8 cellular contexts compared by ENCODE assay signal in genomic region chr13:52617070-52618060, GRCh38. TPM values are rescaled to one million over a fixed set of nuclear protein-coding genes. Genes with fewer than 3 reads are reported as not detected.
A peak's percentile ranks its signal among the peaks of the same experiment; 100 is the strongest.
DNase-seq lines count a peak whose midpoint lies in the region; ATAC-seq, FAIRE-seq and TF ChIP-seq lines count a peak whose summit lies in the region.

No MANE protein-coding gene starts in this region.

- H4K91ac ChIP-seq in H1 (replicated peaks; ENCODE audit: insufficient read length, low read length), result no peak overlapping the region

- no peak overlapping the region for H2AK5ac ChIP-seq in H1 (ENCODE audit: low read depth, low read length)

- intact Hi-C loops in Caco-2 (cut with micrococcal nuclease; ENCODE audit: unreplicated experiment), result loop anchor here (1.0 to 10.0 kb wide), 4 partner anchors 18 to 233 kb away; partner anchors contain the start of genes CKAP2, SUGT1 and VPS36

- no peaks in the 10 kb centered on the region for H3K27me3 ChIP-seq in Caco-2 (replicated peaks; ENCODE audit: control insufficient read depth, insufficient read depth, low read length)
- no peaks in the 10 kb centered on the region for H3K27me3 ChIP-seq in H1 (replicated peaks in 1 of 4; ENCODE audit: control insufficient read depth in 3 of 4, extremely low read depth in 1 of 4, insufficient read depth in 3 of 4, low read length in 3 of 4)

- H3K56ac ChIP-seq in H1 (replicated peaks; ENCODE audit: insufficient read length, low read depth, low read length), result no peak overlapping the region

- no peak overlapping the region for H2BK120ac ChIP-seq in H1 (replicated peaks; ENCODE audit: low read depth, low read length)

- no peak for TF ChIP-seq EP300 in H1 (IDR thresholded peaks at IDR 0.05; ENCODE audit: borderline replicate concordance in 1 of 2, low read depth in 2 of 2, low read length in 2 of 2)

- no peak overlapping the region for H3K4ac ChIP-seq in H1 (replicated peaks; ENCODE audit: insufficient read length, low read depth, low read length)

- 0 out of 2 replicates have a peak overlapping the region, but pooled peaks have one; percentile 38 for H3K18ac ChIP-seq in H1 (ENCODE audit: extremely low read depth, low read length)

- FAIRE-seq in H1 (lab: Jason Lieb, UNC), result no peak

- H3K14ac ChIP-seq in H1 (ENCODE audit: insufficient read length), result no peak overlapping the region

- peak overlapping the region; percentile 56 to 82 (median 64) for H3K9ac ChIP-seq in H1 (replicated peaks in 1 of 4; ENCODE audit: extremely low read depth in 1 of 4, low read depth in 3 of 4, low read length in 3 of 4)

- H2BK15ac ChIP-seq in H1 (ENCODE audit: low read length), result no peak overlapping the region

- H3K27ac ChIP-seq in H1 (ENCODE audit: low read depth, low read length) (no peak overlapping the region), mesodermal cell (ENCODE audit: low read depth, low read length, severe bottlenecking) (peak overlapping the region; percentile 24)

- H3K4me3 Mint-ChIP-seq in Caco-2 (ENCODE audit: unreplicated experiment), result peak overlapping the region; percentile 100

- no peaks in the 10 kb centered on the region; the same call in 1 of the 2 replicates for H3K23me2 ChIP-seq in H1 (ENCODE audit: low read depth, low read length)

- no peaks in the 10 kb centered on the region for H3K9me3 Mint-ChIP-seq in Caco-2 (ENCODE audit: unreplicated experiment)

- H2BK5ac ChIP-seq in H1 (ENCODE audit: low read depth, low read length), result no peak overlapping the region

- peak overlapping the region; percentile 75; the same call in 1 of the 2 replicates for H2BK12ac ChIP-seq in H1 (ENCODE audit: low read depth, low read length)

- no peak overlapping the region for H4K5ac ChIP-seq in H1 (ENCODE audit: insufficient read length, low read depth, low read length)

- peak overlapping the region; percentile 72 to 83 for H3K4me2 ChIP-seq in H1 (ENCODE audit: insufficient read depth in 1 of 2, low read depth in 2 of 2, low read length in 2 of 2)

- BruUV-seq in Caco-2 (replicated peaks; lab: Mats Ljungman, UMichigan), result TSS peak; percentile 70

- H3K4me3 ChIP-seq in Caco-2 (ENCODE audit: low read depth, low read length), result peak overlapping the region; percentile 68
- H3K4me3 ChIP-seq in H1 (ENCODE audit: extremely low read depth in 1 of 4, insufficient read depth in 2 of 4, low read depth in 3 of 4, low read length in 4 of 4), result peak overlapping the region; percentile 71 to 99 (median 93)
- peak overlapping the region; percentile 95 for H3K4me3 ChIP-seq in mesodermal cell (ENCODE audit: extremely low read depth, insufficient read depth, low read length, poor library complexity, severe bottlenecking)

- H2AFZ ChIP-seq in H1 (ENCODE audit: low read length), result peak overlapping the region; percentile 97

- ATAC-seq in GM21367 (IDR thresholded peaks at IDR 0.05; ENCODE audit: unreplicated experiment), result peak; percentile 94

- H3K23ac ChIP-seq in H1 (ENCODE audit: insufficient read length), result no peak overlapping the region

- peak overlapping the region; percentile 87 for H3K27ac Mint-ChIP-seq in Caco-2 (ENCODE audit: unreplicated experiment)

- H3K9me3 ChIP-seq in Caco-2, result no peaks in the 10 kb centered on the region
- H3K9me3 ChIP-seq in H1 (ENCODE audit: insufficient read depth in 2 of 2, low read depth in 1 of 2, low read length in 1 of 2), result no peaks in the 10 kb centered on the region
- H3K9me3 ChIP-seq in mesodermal cell (ENCODE audit: control insufficient read depth, low read length), result no peaks in the 10 kb centered on the region

- H3K27me3 Mint-ChIP-seq in Caco-2 (ENCODE audit: insufficient read depth, unreplicated experiment), result no peaks in the 10 kb centered on the region

- no peak overlapping the region for H2BK20ac ChIP-seq in H1 (ENCODE audit: low read length)

- H3K79me1 ChIP-seq in H1 (ENCODE audit: low read depth, low read length), result no peaks in the 10 kb centered on the region

- DNase-seq in Caco-2 (peak; percentile 89), HT-29 (ENCODE audit: low spot score) (peak; percentile 92), H1 (ENCODE audit: low read depth in 1 of 2, low spot score in 2 of 2) (peak; percentile 57 to 87)
- peak; percentile 78 for DNase-seq in NK-92 treated with Interleukin-12 subunit alpha and Interleukin-12 subunit beta, amount 100 ng/mL, for 24 hours (lab: John Stamatoyannopoulos, UW)
- DNase-seq in activated CD8-positive, alpha-beta memory T cell treated with anti-CD3 and anti-CD28 coated beads for 4 hours (ENCODE audit: low read depth in 2 of 2), result peak; percentile 63 to 68
- DNase-seq in stimulated activated CD8-positive, alpha-beta memory T cell treated with anti-CD3 and anti-CD28 coated beads, Interleukin-15, amount 100 ng/mL, for 1 hour (ENCODE audit: low read depth), result peak; percentile 73

- H3K79me2 ChIP-seq in H1 (ENCODE audit: control insufficient read depth in 1 of 2, insufficient read depth in 2 of 2, low read length in 2 of 2), result peaks cover 0 to 8% of the 10 kb centered on the region in 2 experiments; a peak in 1 of 4 replicates

- H3K4me1 Mint-ChIP-seq in Caco-2 (ENCODE audit: low read depth, unreplicated experiment), result no peaks in the 10 kb centered on the region

- no peaks in the 10 kb centered on the region for H4K20me1 ChIP-seq in H1 (replicated peaks in 1 of 2; ENCODE audit: control insufficient read depth in 1 of 2, insufficient read depth in 2 of 2, low read length in 2 of 2)

- TF ChIP-seq RAD21 in H1 (IDR thresholded peaks at IDR 0.05 in 1 of 2, conservative IDR thresholded peaks at IDR 0.05 in 1 of 2; ENCODE audit: low read depth in 2 of 2, low read length in 2 of 2), result 0 out of 4 replicates have a peak, but pooled peaks of 1 of the 2 experiments have one; percentile 16

- no peak for TF ChIP-seq CTCF in Caco-2 (IDR thresholded peaks at IDR 0.05; ENCODE audit: insufficient read depth in 1 of 2, low read depth in 1 of 2, low read length in 1 of 2, severe bottlenecking in 1 of 2, unreplicated experiment in 1 of 2)
- TF ChIP-seq CTCF in H1 (IDR thresholded peaks at IDR 0.05; ENCODE audit: control extremely low read depth in 1 of 3, insufficient read depth in 1 of 3, low read depth in 1 of 3, low read length in 3 of 3), result no peak

- CTCF ChIA-PET in Caco-2 (lab: Charles Lee) (interaction anchor here (0.9 to 1.6 kb wide), 3 partner anchors 18 to 192 kb away, joined by 4 to 12 read pairs (median 4); partner anchors contain the start of gene SUGT1), H1 (lab: Charles Lee; ENCODE audit: partially characterized antibody) (interaction anchor here (0.6 to 2.2 kb wide), 12 partner anchors 9 to 921 kb away, joined by 3 to 12 read pairs (median 4); partner anchors contain the start of gene SUGT1)

- peak in 1 of 2 experiments; percentile 83; a peak in 2 of 3 replicates for TF ChIP-seq POLR2A in H1 (IDR thresholded peaks at IDR 0.05; ENCODE audit: control extremely low read depth in 1 of 2, low read depth in 2 of 2, low read length in 2 of 2)

- peaks cover 15% of the 10 kb centered on the region for H3K36me3 Mint-ChIP-seq in Caco-2 (ENCODE audit: insufficient read depth, unreplicated experiment)

- no peaks in the 10 kb centered on the region for H3K4me1 ChIP-seq in Caco-2
- no peaks in the 10 kb centered on the region for H3K4me1 ChIP-seq in H1 (replicated peaks in 1 of 4; ENCODE audit: control insufficient read depth in 3 of 4, insufficient read depth in 4 of 4, low read length in 3 of 4)
- H3K4me1 ChIP-seq in mesodermal cell (ENCODE audit: control insufficient read depth, insufficient read depth, low read length, poor library complexity, severe bottlenecking), result no peaks in the 10 kb centered on the region

- WGBS in H1 (ENCODE audit: extremely low coverage in 1 of 2, insufficient coverage in 1 of 2, insufficient read length in 1 of 2, insufficient replicate concordance in 2 of 2, low coverage in 1 of 2, low lambda C conversion rate in 2 of 2, missing lambda C conversion rate in 1 of 2), 2 experiments, result 7% methylated on average over 47 of the region's 51 CpGs; no CpG with 5 or more reads in 1 of the 2 experiments
- 11 to 13% methylated on average over 31 to 37 of the region's 51 CpGs for WGBS in mesodermal cell (ENCODE audit: insufficient coverage in 2 of 2), 2 experiments

- H4K8ac ChIP-seq in H1 (ENCODE audit: extremely low read depth, insufficient read depth, low read length), result peak overlapping the region; percentile 75

- POLR2A ChIA-PET in Caco-2 (lab: Charles Lee) (interaction anchor here (0.5 to 2.2 kb wide), 6 partner anchors 18 to 161 kb away, joined by 3 to 37 read pairs (median 4); partner anchors contain the start of gene SUGT1), H1 (lab: Charles Lee; ENCODE audit: partially characterized antibody) (interaction anchor here (0.8 to 2.8 kb wide), 12 partner anchors 9 to 584 kb away, joined by 3 to 34 read pairs (median 4); partner anchors contain the start of genes PCDH8 and SUGT1)

- no peaks in the 10 kb centered on the region for H3K36me3 ChIP-seq in Caco-2 (ENCODE audit: control insufficient read depth, insufficient read depth, low read length)
- H3K36me3 ChIP-seq in H1 (ENCODE audit: control insufficient read depth in 2 of 4, insufficient read depth in 4 of 4, low read length in 3 of 4), result no peaks in the 10 kb centered on the region; a peak in 1 of 8 replicates
- no peaks in the 10 kb centered on the region for H3K36me3 ChIP-seq in mesodermal cell (ENCODE audit: control insufficient read depth, insufficient read depth, low read length)

RNA-seq across cellular contexts. Expression of gene HNRNPA1L2, which starts 24.9 kb away (rescaled TPM):
- 8.0 and 9.1 TPM in 2 replicates for total RNA-seq in Caco-2 (2022)
- 1.1 and 2.4 TPM in 2 replicates for total RNA-seq in HT-29 (2014; rRNA removed; shearing (Covaris generic))
- total RNA-seq in H1 (2021; fragmentation: NEBNext Ultra II Directional; extraction: Animal tissue kit (Norgen Biotek cat#: 25700)), result 7.3 and 8.9 TPM in 2 replicates
- 3.1 and 3.7 TPM in 2 replicates for polyA plus RNA-seq in H1 (2011; rRNA removed)
- 8.7 TPM for polyA plus RNA-seq in H1 (2011; cell fraction: cytosol; rRNA removed)
- 2.6 TPM for polyA plus RNA-seq in H1 (2011; cell fraction: nucleus; rRNA removed)
- polyA plus RNA-seq in H1 (2012, experiment 1 of 2), result 14.8 to 41.0 TPM (median 36.1 TPM) in 4 replicates
- 3.0 TPM for polyA plus RNA-seq in H1 (2012, experiment 2 of 2)
- polyA plus RNA-seq in H1 (2013, experiment 1 of 2), result 6.3 TPM
- 7.1 TPM for polyA plus RNA-seq in H1 (2013, experiment 2 of 2)
- 2.1 and 3.9 TPM in 2 replicates for polyA minus RNA-seq in H1 (2011; rRNA and poly(A)+ RNA removed)
- polyA minus RNA-seq in H1 (2011; cell fraction: cytosol; rRNA and poly(A)+ RNA removed), result 2.8 TPM
- polyA minus RNA-seq in H1 (2011; cell fraction: nucleus; rRNA and poly(A)+ RNA removed), result 3.4 TPM
- 7.5 TPM for polyA plus RNA-seq in mesodermal cell (2013, experiment 1 of 2)
- polyA plus RNA-seq in mesodermal cell (2013, experiment 2 of 2), result 8.4 TPM

RNA-seq across cellular contexts. Expression of gene SUGT1, which starts 35.3 kb away (rescaled TPM):
- total RNA-seq in Caco-2 (2022), result 73.6 and 84.3 TPM in 2 replicates
- total RNA-seq in HT-29 (2014; rRNA removed; shearing (Covaris generic)), result 29.6 and 33.2 TPM in 2 replicates
- 99.4 and 103 TPM in 2 replicates for total RNA-seq in H1 (2021; fragmentation: NEBNext Ultra II Directional; extraction: Animal tissue kit (Norgen Biotek cat#: 25700))
- 21.0 and 25.7 TPM in 2 replicates for polyA plus RNA-seq in H1 (2011; rRNA removed)
- 53.5 TPM for polyA plus RNA-seq in H1 (2011; cell fraction: cytosol; rRNA removed)
- 32.9 TPM for polyA plus RNA-seq in H1 (2011; cell fraction: nucleus; rRNA removed)
- polyA plus RNA-seq in H1 (2012, experiment 1 of 2), result 57.3 to 98.1 TPM (median 61.2 TPM) in 4 replicates
- 10.5 TPM for polyA plus RNA-seq in H1 (2012, experiment 2 of 2)
- polyA plus RNA-seq in H1 (2013, experiment 1 of 2), result 73.3 TPM
- 79.4 TPM for polyA plus RNA-seq in H1 (2013, experiment 2 of 2)
- 39.1 and 45.8 TPM in 2 replicates for polyA minus RNA-seq in H1 (2011; rRNA and poly(A)+ RNA removed)
- 29.7 TPM for polyA minus RNA-seq in H1 (2011; cell fraction: cytosol; rRNA and poly(A)+ RNA removed)
- polyA minus RNA-seq in H1 (2011; cell fraction: nucleus; rRNA and poly(A)+ RNA removed), result 66.6 TPM
- polyA plus RNA-seq in mesodermal cell (2013, experiment 1 of 2), result 82.6 TPM
- 95.8 TPM for polyA plus RNA-seq in mesodermal cell (2013, experiment 2 of 2)
